In the genomic region with DNA sequence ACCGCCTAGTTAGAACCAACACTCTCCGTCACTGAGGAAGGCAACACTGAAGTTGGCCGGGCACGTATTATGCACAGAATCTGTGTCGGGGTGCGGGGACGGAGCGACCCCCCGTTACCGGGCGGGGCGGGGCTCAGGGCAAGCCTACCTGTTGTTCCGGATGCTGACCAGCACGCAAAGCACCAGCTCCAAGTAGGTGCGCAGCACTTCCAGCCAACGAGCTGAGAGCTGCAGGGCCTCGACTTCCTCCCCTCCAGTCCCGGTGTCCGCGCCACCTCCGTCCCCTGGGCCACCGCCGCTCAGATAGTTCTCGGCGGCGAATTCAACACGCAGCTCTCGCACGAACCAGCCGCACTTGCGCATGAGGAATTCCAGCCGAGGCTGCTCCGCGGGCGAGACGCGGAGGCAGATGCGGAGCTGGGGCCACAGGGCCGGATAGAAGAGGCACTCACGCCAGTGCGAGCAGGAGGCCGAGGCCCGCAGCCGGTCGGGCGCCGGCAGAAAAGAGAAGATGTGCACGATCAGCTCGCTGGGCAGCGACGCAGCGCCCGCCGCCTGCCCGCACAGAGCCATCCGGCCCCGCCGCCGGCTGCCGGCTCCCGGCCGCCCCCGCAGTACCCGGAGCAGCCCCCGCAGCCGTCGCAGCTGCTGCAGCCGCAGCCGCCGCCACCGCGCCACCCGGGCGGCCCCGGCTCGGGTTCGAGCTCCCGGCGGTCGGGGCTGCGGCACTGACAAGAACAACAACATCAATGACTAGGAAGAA, we compare ENCODE assay signal across 8 cellular contexts. TPM values are rescaled to one million over a fixed set of nuclear protein-coding genes. Genes with fewer than 3 reads are reported as not detected.
DNase-seq lines count a peak whose midpoint lies in the region; ATAC-seq, FAIRE-seq and TF ChIP-seq lines count a peak whose summit lies in the region.

No MANE protein-coding gene starts in this region.

- H3K4me1 Mint-ChIP-seq in CD14-positive monocyte (peaks cover 51% of the 10 kb centered on the region), astrocyte (ENCODE audit: low read depth, unreplicated experiment) (peaks cover 16% of the 10 kb centered on the region)

- H3K4me3 Mint-ChIP-seq in CD14-positive monocyte (peak overlapping the region; percentile 98 to 99), astrocyte (ENCODE audit: unreplicated experiment) (peak overlapping the region; percentile 96)

- H4K20me1 ChIP-seq in astrocyte (ENCODE audit: insufficient read depth, low read length), result peaks cover 30% of the 10 kb centered on the region

- peak overlapping the region; percentile 100 for H3K27ac Mint-ChIP-seq in CD14-positive monocyte
- H3K27ac Mint-ChIP-seq in astrocyte (ENCODE audit: unreplicated experiment), result peak overlapping the region; percentile 100

- TF ChIP-seq CTCF in CD14-positive monocyte (IDR thresholded peaks at IDR 0.05) (no peak), astrocyte (IDR thresholded peaks at IDR 0.05; ENCODE audit: insufficient read depth, low read depth, low read length) (no peak)

- peaks cover 10% of the 10 kb centered on the region for H3K4me1 ChIP-seq in astrocyte (ENCODE audit: insufficient read depth, low read length)
- H3K4me1 ChIP-seq in iPS DF 6.9 (ENCODE audit: control insufficient read depth, insufficient read depth, low read length), result peaks cover 1% of the 10 kb centered on the region; the same call in 1 of the 2 replicates
- H3K4me1 ChIP-seq in skeletal muscle tissue (ENCODE audit: control insufficient read depth in 3 of 3, insufficient read depth in 3 of 3, low read length in 3 of 3), result peaks cover 21 to 28% (median 25%) of the 10 kb centered on the region in 3 donors

- H3K9me3 ChIP-seq in astrocyte (ENCODE audit: insufficient read depth, low read depth, low read length), result no peaks in the 10 kb centered on the region
- no peaks in the 10 kb centered on the region for H3K9me3 ChIP-seq in iPS DF 6.9 (ENCODE audit: control insufficient read depth, insufficient read depth, low read length)
- no peaks in the 10 kb centered on the region for H3K9me3 ChIP-seq in skeletal muscle tissue (ENCODE audit: control insufficient read depth in 3 of 3, low read length in 3 of 3)

- H3K27ac ChIP-seq in astrocyte (ENCODE audit: low read depth, low read length) (peak overlapping the region; percentile 100), iPS DF 6.9 (ENCODE audit: low read length) (no peak overlapping the region), skeletal muscle tissue (ENCODE audit: low read depth, low read length) (peak overlapping the region; percentile 97)

- H3K9ac ChIP-seq in astrocyte (ENCODE audit: low read length) (peak overlapping the region; percentile 100), skeletal muscle tissue (ENCODE audit: low read depth in 1 of 3, low read length in 3 of 3) (peak overlapping the region; percentile 89 to 99 (median 98))

- H2AFZ ChIP-seq in astrocyte (ENCODE audit: low read depth, low read length), result peak overlapping the region; percentile 100

- H3K9me3 Mint-ChIP-seq in CD14-positive monocyte (no peaks in the 10 kb centered on the region), astrocyte (ENCODE audit: unreplicated experiment) (no peaks in the 10 kb centered on the region)

- H3K27me3 Mint-ChIP-seq in CD14-positive monocyte (ENCODE audit: low read depth in 3 of 3) (peaks cover 0 to 1% (median 0%) of the 10 kb centered on the region in 3 donors), astrocyte (ENCODE audit: low read depth, unreplicated experiment) (no peaks in the 10 kb centered on the region)

- FAIRE-seq in astrocyte (lab: Jason Lieb, UNC), result no peak

- DNase-seq in CD14-positive monocyte (ENCODE audit: low spot score), result peak; percentile 56
- no peak for DNase-seq in astrocyte (ENCODE audit: low read depth)
- no peak for DNase-seq in iPS DF 6.9 (ENCODE audit: low read depth, low spot score)
- DNase-seq in NCI-H1694 (lab: John Stamatoyannopoulos, UW), result no peak

- intact Hi-C loops in CD14-positive monocyte (cut with micrococcal nuclease), result loop anchor here (2.0 to 10.0 kb wide), 4 partner anchors 165 to 327 kb away; partner anchors contain the start of genes SEC23A (in 2 of the 2), PNN (in 1 of the 2) and TRAPPC6B (in 1 of the 2)

- no CpG with 5 or more reads among the region's 81 CpGs for WGBS in iPS DF 6.9 (ENCODE audit: insufficient coverage, insufficient read length)

- peak overlapping the region; percentile 99 for H3K4me2 ChIP-seq in astrocyte (ENCODE audit: low read length)

- H3K27me3 ChIP-seq in astrocyte (ENCODE audit: insufficient read depth, low read length), result no peaks in the 10 kb centered on the region
- H3K27me3 ChIP-seq in iPS DF 6.9 (ENCODE audit: control insufficient read depth, insufficient read depth, low read length), result no peaks in the 10 kb centered on the region
- H3K27me3 ChIP-seq in skeletal muscle tissue (ENCODE audit: control insufficient read depth in 3 of 3, insufficient read depth in 3 of 3, low read length in 3 of 3), result no peaks in the 10 kb centered on the region

- H3K36me3 ChIP-seq in astrocyte (ENCODE audit: insufficient read depth, low read length) (no peaks in the 10 kb centered on the region), iPS DF 6.9 (ENCODE audit: control insufficient read depth, insufficient read depth, low read length) (no peaks in the 10 kb centered on the region), skeletal muscle tissue (ENCODE audit: control insufficient read depth in 3 of 3, insufficient read depth in 3 of 3, low read length in 3 of 3) (no peaks in the 10 kb centered on the region)

- H3K36me3 Mint-ChIP-seq in CD14-positive monocyte (peaks cover 0 to 2% of the 10 kb centered on the region in 2 donors), astrocyte (ENCODE audit: low read depth, unreplicated experiment) (no peaks in the 10 kb centered on the region)

- peaks cover 47% of the 10 kb centered on the region for H3K79me2 ChIP-seq in astrocyte (ENCODE audit: insufficient read depth, low read length)

- peak; percentile 7 for ATAC-seq in GM19025 (IDR thresholded peaks at IDR 0.05; ENCODE audit: low read depth, unreplicated experiment)
- ATAC-seq in HG03280 (IDR thresholded peaks at IDR 0.05; ENCODE audit: unreplicated experiment), result peak; percentile 20
- ATAC-seq in SK-N-SH treated with all-trans-retinoic acid at 6 μM for 48 hours, result peak; percentile 3; the same call in 2 of the 3 replicates

- H3K4me3 ChIP-seq in astrocyte (ENCODE audit: insufficient read depth, low read depth, low read length) (peak overlapping the region; percentile 91), iPS DF 6.9 (ENCODE audit: low read length) (peak overlapping the region; percentile 84), skeletal muscle tissue (ENCODE audit: low read length in 3 of 3) (peak overlapping the region; percentile 82 to 94 (median 92))

TF ChIP-seq in SK-N-SH treated with all-trans-retinoic acid at 6 μM for 48 hours, 23 proteins besides CTCF, POLR2A, EP300 and RAD21:
- TF ChIP-seq GLIS3 (CRISPR knock-in tag; IDR thresholded peaks at IDR 0.05) (no peak), ZC3H10 (CRISPR knock-in tag; IDR thresholded peaks at IDR 0.05) (no peak), ZNF70 (CRISPR knock-in tag; IDR thresholded peaks at IDR 0.05) (no peak), TOX (CRISPR knock-in tag; IDR thresholded peaks at IDR 0.05; ENCODE audit: borderline replicate concordance) (no peak), ZNF565 (CRISPR knock-in tag; conservative IDR thresholded peaks at IDR 0.05; ENCODE audit: low read depth) (no peak), ZFP30 (CRISPR knock-in tag; IDR thresholded peaks at IDR 0.05) (no peak), TCF4 (CRISPR knock-in tag; IDR thresholded peaks at IDR 0.05; ENCODE audit: borderline replicate concordance) (no peak), OSR1 (CRISPR knock-in tag; IDR thresholded peaks at IDR 0.05) (no peak), CSRNP3 (CRISPR knock-in tag; IDR thresholded peaks at IDR 0.05) (no peak), ESRRG (CRISPR knock-in tag; IDR thresholded peaks at IDR 0.05) (no peak), ZNF8 (CRISPR knock-in tag; IDR thresholded peaks at IDR 0.05) (no peak), CSDC2 (CRISPR knock-in tag; IDR thresholded peaks at IDR 0.05) (no peak), TSHZ2 (CRISPR knock-in tag; IDR thresholded peaks at IDR 0.05) (no peak)

RNA-seq across cellular contexts. Expression of gene FBXO33, which starts 0.6 kb away (rescaled TPM):
- 10 to 100 TPM in 1 of 2 donors, 1 to 10 TPM in 1; 9.0 to 14.1 TPM for polyA plus RNA-seq in CD14-positive monocyte
- 9.4 and 10.9 TPM in 2 replicates for total RNA-seq in astrocyte
- total RNA-seq in skeletal muscle tissue, result 10.4 TPM
